ENCODE assay signal across 21 cellular contexts in the genomic region with DNA sequence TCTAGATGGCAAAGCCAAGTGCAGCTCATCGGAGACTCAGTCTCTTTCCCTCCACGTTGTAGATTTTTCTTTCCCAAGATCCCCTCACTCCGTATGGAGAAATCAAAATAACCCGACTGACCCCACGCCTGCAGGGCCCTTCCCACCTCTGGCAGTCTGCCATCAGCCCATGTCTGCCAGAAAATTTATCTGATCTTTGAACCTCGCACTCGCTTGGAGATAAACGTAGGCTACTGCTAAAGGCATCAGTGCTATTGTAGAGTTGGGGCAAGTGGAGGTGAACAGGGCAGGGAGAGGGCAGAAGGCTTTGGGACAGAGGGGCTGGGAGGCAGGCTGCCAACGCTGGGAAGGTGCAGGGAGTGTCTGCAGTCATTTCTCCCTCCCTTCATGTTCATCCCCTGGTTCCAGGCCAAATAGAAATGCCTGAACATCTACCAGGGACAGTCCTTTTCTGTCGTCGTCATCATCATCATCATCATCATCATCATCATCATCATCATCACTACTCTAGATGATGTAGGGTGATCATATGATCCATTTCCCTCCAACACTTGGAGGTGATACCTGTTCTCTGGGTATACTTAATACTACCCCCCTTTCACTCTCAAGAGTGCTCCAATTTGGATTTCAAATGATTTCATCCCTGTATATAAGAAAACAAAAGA.
"Had no signal": no experiment of that assay in that cellular context is flagged by ENCODE, and none has a peak within 500 bp of the region (broad histone marks: within the 10 kb centered on the region; RNA-seq: fewer than 3 reads in every experiment).

No MANE protein-coding gene starts in this region.

- H3K4me1 Mint-ChIP-seq: activated naive CD8-positive, alpha-beta T cell treated with anti-CD3 and anti-CD28 coated beads for 36 hours had no signal

- H3K27ac Mint-ChIP-seq: activated naive CD8-positive, alpha-beta T cell treated with anti-CD3 and anti-CD28 coated beads for 36 hours; activated T-helper 1 cell treated with anti-CD3 and anti-CD28 coated beads, Interleukin-12 subunit alpha, Interleukin-12 subunit beta, Interleukin-2, Interleukin-4 antibody, amounts not matched to agents 30 ng/mL and 10 ng/mL and 1 ng/mL, durations not matched to agents 14 hours and 24 hours and 36 hours; natural killer cell treated with Interleukin-12 subunit alpha and Interleukin-12 subunit beta and Interleukin-15 and Interleukin-18, amount 100 ng/mL, for 72 hours had no signal

- H3K27ac ChIP-seq: colonic mucosa, gastrocnemius medialis, neutrophil, pancreas, tibial artery, WERI-Rb-1 had no signal

- H3K9me3 Mint-ChIP-seq: activated naive CD8-positive, alpha-beta T cell treated with anti-CD3 and anti-CD28 coated beads for 36 hours; activated T-helper 1 cell treated with anti-CD3 and anti-CD28 coated beads, Interleukin-12 subunit alpha, Interleukin-12 subunit beta, Interleukin-2, Interleukin-4 antibody, amounts not matched to agents 30 ng/mL and 10 ng/mL and 1 ng/mL, durations not matched to agents 14 hours and 24 hours and 36 hours; natural killer cell treated with Interleukin-12 subunit alpha and Interleukin-12 subunit beta and Interleukin-15 and Interleukin-18, amount 100 ng/mL, for 72 hours had no signal

- H3K9me3 ChIP-seq: colonic mucosa, gastrocnemius medialis, neutrophil, pancreas, tibial artery had no signal

- H3K36me3 Mint-ChIP-seq: activated naive CD8-positive, alpha-beta T cell treated with anti-CD3 and anti-CD28 coated beads for 36 hours; natural killer cell treated with Interleukin-12 subunit alpha and Interleukin-12 subunit beta and Interleukin-15 and Interleukin-18, amount 100 ng/mL, for 72 hours had no signal

- H3K27me3 Mint-ChIP-seq: activated naive CD8-positive, alpha-beta T cell treated with anti-CD3 and anti-CD28 coated beads for 36 hours had no signal

- H3K27me3 ChIP-seq: colonic mucosa, gastrocnemius medialis, pancreas, tibial artery had no signal

- H3K4me3 Mint-ChIP-seq: activated naive CD8-positive, alpha-beta T cell treated with anti-CD3 and anti-CD28 coated beads for 36 hours; activated T-helper 1 cell treated with anti-CD3 and anti-CD28 coated beads, Interleukin-12 subunit alpha, Interleukin-12 subunit beta, Interleukin-2, Interleukin-4 antibody, amounts not matched to agents 30 ng/mL and 10 ng/mL and 1 ng/mL, durations not matched to agents 14 hours and 24 hours and 36 hours; natural killer cell treated with Interleukin-12 subunit alpha and Interleukin-12 subunit beta and Interleukin-15 and Interleukin-18, amount 100 ng/mL, for 72 hours had no signal

- H3K36me3 ChIP-seq: colonic mucosa, gastrocnemius medialis, neutrophil, pancreas, tibial artery, WERI-Rb-1 had no signal

- H3K4me3 ChIP-seq: colonic mucosa, gastrocnemius medialis, lung, pancreas, tibial artery had no signal

- FAIRE-seq: endometrium, pancreas had no signal

- DNase-seq: activated CD4-positive, alpha-beta T cell treated with anti-CD3 and anti-CD28 coated beads, Interleukin-2, amount 50 U/mL, for 48 hours; activated naive CD4-positive, alpha-beta T cell; activated naive CD8-positive, alpha-beta T cell treated with anti-CD3 and anti-CD28 coated beads for 36 hours; activated T-cell treated with anti-CD3 and anti-CD28 coated beads for 4 hours; amniotic stem cell; caudate nucleus; colonic mucosa; gastrocnemius medialis; pancreas; stimulated activated CD4-positive, alpha-beta T cell treated with anti-CD3 and anti-CD28 coated beads, Interleukin-12 subunit alpha, Interleukin-12 subunit beta, amount 100 ng/mL, for 4 hours; stimulated activated CD4-positive, alpha-beta T cell treated with anti-CD3 and anti-CD28 coated beads, Interleukin-1b, Interleukin-23, amount 100 ng/mL, for 48 hours; stimulated activated naive CD8-positive, alpha-beta T cell treated with anti-CD3 and anti-CD28 coated beads, Interleukin-15, Interleukin-2, amounts not matched to agents 100 U/mL and 50 U/mL, for 24 hours; substantia nigra; WERI-Rb-1 had no signal

- ATAC-seq: gastrocnemius medialis; left cardiac atrium; natural killer cell treated with Interleukin-12 subunit alpha and Interleukin-12 subunit beta and Interleukin-15 and Interleukin-18, amount 100 ng/mL, for 72 hours; stimulated activated naive CD8-positive, alpha-beta T cell treated with anti-CD3 and anti-CD28 coated beads, Interleukin-15, Interleukin-2, amounts not matched to agents 100 U/mL and 50 U/mL, for 24 hours had no signal

- H3K4me1 ChIP-seq: colonic mucosa, pancreas had no signal
